13 cellular contexts compared by ENCODE assay signal in genomic region chr2:63054812-63055509, GRCh38. TPM values are rescaled to one million over a fixed set of nuclear protein-coding genes. Genes with fewer than 3 reads are reported as not detected.
DNase-seq lines count a peak whose midpoint lies in the region; TF ChIP-seq lines count a peak whose summit lies in the region.
"Had no signal": no experiment of that assay in that cellular context is flagged by ENCODE, and none has a peak within 500 bp of the region (broad histone marks: within the 10 kb centered on the region; RNA-seq: fewer than 3 reads in every experiment).

No MANE protein-coding gene starts in this region.

- H3K9me3 Mint-ChIP-seq in CD8-positive, alpha-beta memory T cell: peaks cover 0 to 14% (median 6%) of the 10 kb centered on the region in 5 donors
- H3K9me3 Mint-ChIP-seq in IgD-negative memory B cell (peaks cover 0 to 25% (median under 1%) of the 10 kb centered on the region in 3 donors), endodermal cell (peaks cover 3% of the 10 kb centered on the region)

- no peak overlapping the region for H3K4me2 ChIP-seq in osteoblast (ENCODE audit: insufficient read depth, low read length)

- H3K27me3 ChIP-seq in CD8-positive, alpha-beta memory T cell (ENCODE audit: insufficient read depth, low read length, poor library complexity, severe bottlenecking): peaks cover 58% of the 10 kb centered on the region
- H3K27me3 ChIP-seq in endodermal cell (ENCODE audit: control insufficient read depth, insufficient read depth, low read length, poor library complexity, severe bottlenecking) (peaks cover 96% of the 10 kb centered on the region), osteoblast (ENCODE audit: insufficient read depth, low read length) (peaks cover 76% of the 10 kb centered on the region)

- in situ Hi-C loops in G401 (cut with HindIII; ENCODE audit: low sequenced_read_pairs): no loop called here

- H3K4me3 Mint-ChIP-seq in CD8-positive, alpha-beta memory T cell: peak overlapping the region; percentile 25 to 76 (median 46)
- H3K4me3 Mint-ChIP-seq in IgD-negative memory B cell (peak overlapping the region in 3 of 4 donors; percentile 68 to 89 (median 81)), endodermal cell (peak overlapping the region; percentile 78)

- H3K9me3 ChIP-seq in CD8-positive, alpha-beta memory T cell (ENCODE audit: low read length): no peaks in the 10 kb centered on the region
- H3K9me3 ChIP-seq in endodermal cell (ENCODE audit: control insufficient read depth, low read length) (peaks cover 5% of the 10 kb centered on the region), osteoblast (ENCODE audit: low read depth, low read length) (no peaks in the 10 kb centered on the region)

- CTCF ChIA-PET in CD8-positive, alpha-beta memory T cell (lab: Charles Lee): no interaction called here

- POLR2A ChIA-PET in CD8-positive, alpha-beta memory T cell (lab: Charles Lee): no interaction called here

- H2AFZ ChIP-seq in osteoblast (ENCODE audit: low read length): no peak overlapping the region

- H3K4me3 ChIP-seq in CD8-positive, alpha-beta memory T cell (ENCODE audit: low read length): no peak overlapping the region
- peak overlapping the region; percentile 53 for H3K4me3 ChIP-seq in endodermal cell (ENCODE audit: low read length)
- H3K4me3 ChIP-seq in osteoblast (ENCODE audit: insufficient read depth, low read length): no peak overlapping the region

- peak in 1 of 5 donors; percentile 35 for DNase-seq in CD8-positive, alpha-beta memory T cell
- DNase-seq in endodermal cell (peak; percentile 72), osteoblast (ENCODE audit: insufficient read length, low spot score, missing footprints) (peak; percentile 60), putamen (ENCODE audit: low spot score) (no peak), HPDE6-E6E7 (ENCODE audit: extremely low spot score) (no peak), mucosa of gallbladder (ENCODE audit: low spot score) (no peak), G401 (ENCODE audit: low spot score) (no peak)
- DNase-seq: Karpas-422, NCI-H526 treated with DMSO at 0.1 percent for 48 hours had no signal

- H3K27ac ChIP-seq in CD8-positive, alpha-beta memory T cell (ENCODE audit: low read depth, low read length): no peak overlapping the region
- H3K27ac ChIP-seq in endodermal cell (ENCODE audit: low read depth, low read length) (no peak overlapping the region), osteoblast (ENCODE audit: low read depth, low read length) (no peak overlapping the region)

- 19 to 23% methylated on average over 12 to 19 of the region's 19 CpGs for WGBS in endodermal cell (ENCODE audit: insufficient coverage in 1 of 2, insufficient read length in 1 of 2), 2 experiments

- no peak for TF ChIP-seq CTCF in endodermal cell (conservative IDR thresholded peaks at IDR 0.05)
- no peak for TF ChIP-seq CTCF in osteoblast (IDR thresholded peaks at IDR 0.05; ENCODE audit: extremely low read depth, low read depth, low read length)

- H3K36me3 Mint-ChIP-seq in CD8-positive, alpha-beta memory T cell: peaks cover 0 to 3% (median 1%) of the 10 kb centered on the region in 3 donors
- peaks cover 3% of the 10 kb centered on the region for H3K36me3 Mint-ChIP-seq in IgD-negative memory B cell
- H3K36me3 Mint-ChIP-seq in endodermal cell (ENCODE audit: low read depth): peaks cover 44% of the 10 kb centered on the region

- H3K4me1 Mint-ChIP-seq in CD8-positive, alpha-beta memory T cell: peaks cover 53 to 80% (median 62%) of the 10 kb centered on the region in 3 donors
- peaks cover 24 to 61% (median 29%) of the 10 kb centered on the region in 3 donors for H3K4me1 Mint-ChIP-seq in IgD-negative memory B cell
- H3K4me1 Mint-ChIP-seq in endodermal cell: peaks cover 50% of the 10 kb centered on the region

- no peaks in the 10 kb centered on the region for H4K20me1 ChIP-seq in osteoblast (ENCODE audit: insufficient read depth, low read length)

- H3K27me3 Mint-ChIP-seq in CD8-positive, alpha-beta memory T cell: peaks cover 75 to 80% of the 10 kb centered on the region in 2 donors
- H3K27me3 Mint-ChIP-seq in IgD-negative memory B cell (peaks cover 75% of the 10 kb centered on the region), endodermal cell (ENCODE audit: insufficient read depth) (peaks cover 93% of the 10 kb centered on the region)

- no peak overlapping the region for H3K9ac ChIP-seq in endodermal cell (ENCODE audit: extremely low read depth, low read length, poor library complexity, severe bottlenecking)

- no peaks in the 10 kb centered on the region for H3K79me2 ChIP-seq in osteoblast (ENCODE audit: insufficient read depth, low read length)

- H3K36me3 ChIP-seq in CD8-positive, alpha-beta memory T cell (ENCODE audit: insufficient read depth, low read length): no peaks in the 10 kb centered on the region
- H3K36me3 ChIP-seq in endodermal cell (ENCODE audit: control insufficient read depth, insufficient read depth, low read length) (no peaks in the 10 kb centered on the region), osteoblast (ENCODE audit: insufficient read depth, low read length) (no peaks in the 10 kb centered on the region)

- peaks cover 29% of the 10 kb centered on the region for H3K4me1 ChIP-seq in CD8-positive, alpha-beta memory T cell (ENCODE audit: insufficient read depth, low read length)
- H3K4me1 ChIP-seq in endodermal cell (ENCODE audit: control insufficient read depth, insufficient read depth, low read length): no peaks in the 10 kb centered on the region
- peaks cover 9% of the 10 kb centered on the region for H3K4me1 ChIP-seq in osteoblast (ENCODE audit: insufficient read depth, low read length)

- peak overlapping the region in 2 of 8 donors; percentile 43 to 50 for H3K27ac Mint-ChIP-seq in CD8-positive, alpha-beta memory T cell
- H3K27ac Mint-ChIP-seq in IgD-negative memory B cell: peak overlapping the region; percentile 46 to 99 (median 93)
- no peak overlapping the region for H3K27ac Mint-ChIP-seq in endodermal cell
- H3K27ac Mint-ChIP-seq: activated naive CD4-positive, alpha-beta T cell treated with anti-CD3 and anti-CD28 coated beads, Interleukin-2, amount 50 U/mL, for 72 hours had no signal

RNA-seq across cellular contexts. Expression of gene OTX1, which starts 4.3 kb away (rescaled TPM):
- total RNA-seq in CD8-positive, alpha-beta memory T cell: not detected
- not detected for polyA plus RNA-seq in CD8-positive, alpha-beta memory T cell
- not detected for polyA plus RNA-seq in IgD-negative memory B cell
- total RNA-seq in endodermal cell (10 to 100 TPM; 11.7 to 19.0 TPM), osteoblast (not detected in 2 replicates), mucosa of gallbladder (not detected)
- polyA plus RNA-seq in endodermal cell (2013, experiment 1 of 2): 4.2 TPM
- polyA plus RNA-seq in endodermal cell (2013, experiment 2 of 2): 3.3 TPM
- total RNA-seq in G401 (2014; rRNA removed; shearing (Covaris generic)): 0.68 and 0.81 TPM in 2 replicates
- total RNA-seq: activated naive CD4-positive, alpha-beta T cell treated with anti-CD3 and anti-CD28 coated beads, Interleukin-2, amount 50 U/mL, for 72 hours; endothelial cell of umbilical vein; lung microvascular endothelial cell had no signal
- polyA plus RNA-seq: endothelial cell of umbilical vein had no signal

Comparison
In these comparisons a context has a peak if more than half of its experiments do, and no peak if none do; other contexts are left out.
1. DNase-seq: peak in endodermal cell (single experiment) and osteoblast (single experiment); none in putamen (single experiment), HPDE6-E6E7 (single experiment), mucosa of gallbladder (single experiment) and G401 (single experiment).
2. Peak in every context shown above with its lines, with median percentiles within 50 percentile points of each other: H3K4me3 Mint-ChIP-seq.